In genomic region chr1:90000934-90001676, GRCh38 we compare ENCODE assay signal across 12 cellular contexts. TPM values are rescaled to one million over a fixed set of nuclear protein-coding genes. Genes with fewer than 3 reads are reported as not detected.
A peak's percentile ranks its signal among the peaks of the same experiment; 100 is the strongest.
DNase-seq lines count a peak whose midpoint lies in the region; ATAC-seq, FAIRE-seq and TF ChIP-seq lines count a peak whose summit lies in the region.
"Had no signal": no experiment of that assay in that cellular context is flagged by ENCODE, and none has a peak within 500 bp of the region (broad histone marks: within the 10 kb centered on the region; RNA-seq: fewer than 3 reads in every experiment).

No MANE protein-coding gene starts in this region.

- WGBS in H1 (ENCODE audit: extremely low coverage in 1 of 2, insufficient coverage in 1 of 2, insufficient read length in 1 of 2, insufficient replicate concordance in 2 of 2, low coverage in 1 of 2, low lambda C conversion rate in 2 of 2, missing lambda C conversion rate in 1 of 2), 2 experiments, result 93% methylated on average over 2 of the region's 2 CpGs; no CpG with 5 or more reads in 1 of the 2 experiments

- H3K79me1 ChIP-seq in H1 (ENCODE audit: low read depth, low read length), result no peaks in the 10 kb centered on the region; the same call in 1 of the 2 replicates

- H2BK12ac ChIP-seq in H1 (ENCODE audit: low read depth, low read length), result no peak overlapping the region

- no peak for FAIRE-seq in H1 (lab: Jason Lieb, UNC)

- H3K9me3 Mint-ChIP-seq in CD4-positive, CD25-positive, alpha-beta regulatory T cell, result peaks cover 0 to 2% (median 0%) of the 10 kb centered on the region in 7 donors

- TF ChIP-seq CTCF in NB4 (IDR thresholded peaks at IDR 0.05; ENCODE audit: low read depth, low read length) (peak; percentile 22), H1 (IDR thresholded peaks at IDR 0.05; ENCODE audit: control extremely low read depth in 1 of 3, insufficient read depth in 1 of 3, low read depth in 1 of 3, low read length in 3 of 3) (peak in 2 of 3 experiments; percentile 46 to 47; a peak in 3 of 4 replicates)

- no peaks in the 10 kb centered on the region; the same call in 1 of the 2 replicates for H3K23me2 ChIP-seq in H1 (ENCODE audit: low read depth, low read length)

- peaks cover 16% of the 10 kb centered on the region for H3K36me3 ChIP-seq in CD4-positive, CD25-positive, alpha-beta regulatory T cell (ENCODE audit: control insufficient read depth, insufficient read depth, low read length)
- H3K36me3 ChIP-seq in H1 (ENCODE audit: control insufficient read depth in 2 of 4, insufficient read depth in 4 of 4, low read length in 3 of 4), result peaks cover 3 to 26% (median 4%) of the 10 kb centered on the region in 4 experiments; a peak in 5 of 8 replicates
- H3K36me3 ChIP-seq: thyroid gland had no signal

- no peak overlapping the region for H3K4me3 Mint-ChIP-seq in CD4-positive, CD25-positive, alpha-beta regulatory T cell

- no peak overlapping the region for H3K56ac ChIP-seq in H1 (replicated peaks; ENCODE audit: insufficient read length, low read depth, low read length)

- no peak overlapping the region for H4K8ac ChIP-seq in H1 (ENCODE audit: extremely low read depth, insufficient read depth, low read length)

- no peak overlapping the region for H2AK5ac ChIP-seq in H1 (ENCODE audit: low read depth, low read length)

- H2BK5ac ChIP-seq in H1 (ENCODE audit: low read depth, low read length), result no peak overlapping the region

- H3K4me1 ChIP-seq in CD4-positive, CD25-positive, alpha-beta regulatory T cell (ENCODE audit: control insufficient read depth, insufficient read depth, low read length, poor library complexity, severe bottlenecking), result peaks cover 16% of the 10 kb centered on the region
- H3K4me1 ChIP-seq in H1 (replicated peaks in 1 of 4; ENCODE audit: control insufficient read depth in 3 of 4, insufficient read depth in 4 of 4, low read length in 3 of 4), result peaks cover 0 to 3% (median 1%) of the 10 kb centered on the region in 4 experiments; a peak in 3 of 7 replicates

- H3K18ac ChIP-seq in H1 (ENCODE audit: extremely low read depth, low read length), result no peak overlapping the region

- H3K9me3 ChIP-seq in CD4-positive, CD25-positive, alpha-beta regulatory T cell (ENCODE audit: control insufficient read depth in 2 of 2, low read length in 2 of 2), result no peaks in the 10 kb centered on the region
- no peaks in the 10 kb centered on the region for H3K9me3 ChIP-seq in H1 (ENCODE audit: insufficient read depth in 2 of 2, low read depth in 1 of 2, low read length in 1 of 2)
- H3K9me3 ChIP-seq: thyroid gland had no signal

- H2BK120ac ChIP-seq in H1 (replicated peaks; ENCODE audit: low read depth, low read length), result no peak overlapping the region

- no peaks in the 10 kb centered on the region for H3K27me3 Mint-ChIP-seq in CD4-positive, CD25-positive, alpha-beta regulatory T cell

- POLR2A ChIA-PET in H1 (lab: Charles Lee; ENCODE audit: partially characterized antibody), result no interaction called here

- H3K9ac ChIP-seq in H1 (replicated peaks in 1 of 4; ENCODE audit: extremely low read depth in 1 of 4, low read depth in 3 of 4, low read length in 3 of 4), result no peak overlapping the region

- CTCF ChIA-PET in H1 (lab: Charles Lee; ENCODE audit: partially characterized antibody), result interaction anchor here (0.6 to 1.4 kb wide), 11 partner anchors 9 to 721 kb away, joined by 3 to 7 read pairs (median 3); no protein-coding TSS in a partner anchor

- peaks cover 37 to 68% (median 50%) of the 10 kb centered on the region in 4 donors for H3K4me1 Mint-ChIP-seq in CD4-positive, CD25-positive, alpha-beta regulatory T cell

- no peak overlapping the region for H2BK15ac ChIP-seq in H1 (ENCODE audit: low read length)

- ATAC-seq in CD4-positive, CD25-positive, alpha-beta regulatory T cell (ENCODE audit: low read depth in 2 of 2), result peak in 1 of 2 donors; percentile 42
- peak; percentile 54 for ATAC-seq in GM18499 (IDR thresholded peaks at IDR 0.05; ENCODE audit: insufficient read depth, unreplicated experiment)

- no peak overlapping the region for H2BK20ac ChIP-seq in H1 (ENCODE audit: low read length)

- no peak for TF ChIP-seq POLR2A in NB4 (IDR thresholded peaks at IDR 0.05; ENCODE audit: extremely low read depth, insufficient read length)
- TF ChIP-seq POLR2A in H1 (IDR thresholded peaks at IDR 0.05; ENCODE audit: control extremely low read depth in 1 of 2, low read depth in 2 of 2, low read length in 2 of 2), result no peak

- TF ChIP-seq RAD21 in H1 (IDR thresholded peaks at IDR 0.05 in 1 of 2, conservative IDR thresholded peaks at IDR 0.05 in 1 of 2; ENCODE audit: low read depth in 2 of 2, low read length in 2 of 2), result peak in 1 of 2 experiments; percentile 30; a peak in 2 of 4 replicates

- no peaks in the 10 kb centered on the region for H3K27me3 ChIP-seq in CD4-positive, CD25-positive, alpha-beta regulatory T cell (ENCODE audit: control insufficient read depth, insufficient read depth, low read length)
- no peaks in the 10 kb centered on the region for H3K27me3 ChIP-seq in H1 (replicated peaks in 1 of 4; ENCODE audit: control insufficient read depth in 3 of 4, extremely low read depth in 1 of 4, insufficient read depth in 3 of 4, low read length in 3 of 4)
- H3K27me3 ChIP-seq: hepatocyte, thyroid gland had no signal

- TF ChIP-seq EP300 in H1 (IDR thresholded peaks at IDR 0.05; ENCODE audit: borderline replicate concordance in 1 of 2, low read depth in 2 of 2, low read length in 2 of 2), result no peak

- H3K36me3 Mint-ChIP-seq in CD4-positive, CD25-positive, alpha-beta regulatory T cell, result peaks cover 12% of the 10 kb centered on the region

- no peak overlapping the region for H4K5ac ChIP-seq in H1 (ENCODE audit: insufficient read length, low read depth, low read length)

- H3K79me2 ChIP-seq in H1 (ENCODE audit: control insufficient read depth in 1 of 2, insufficient read depth in 2 of 2, low read length in 2 of 2), result peaks cover 14 to 93% of the 10 kb centered on the region in 2 experiments

- H3K4me2 ChIP-seq in H1 (ENCODE audit: insufficient read depth in 1 of 2, low read depth in 2 of 2, low read length in 2 of 2), result no peak overlapping the region
- H3K4me2 ChIP-seq: hepatocyte had no signal

- H4K20me1 ChIP-seq in H1 (replicated peaks in 1 of 2; ENCODE audit: control insufficient read depth in 1 of 2, insufficient read depth in 2 of 2, low read length in 2 of 2), result peaks cover 9 to 16% of the 10 kb centered on the region in 2 experiments

- H2AFZ ChIP-seq in H1 (ENCODE audit: low read length), result no peak overlapping the region
- H2AFZ ChIP-seq: hepatocyte had no signal

- peak in 1 of 3 donors; percentile 31 for DNase-seq in CD4-positive, CD25-positive, alpha-beta regulatory T cell
- peak; percentile 61 for DNase-seq in NB4 (ENCODE audit: low read depth)
- DNase-seq in H1 (ENCODE audit: low read depth in 1 of 2, low spot score in 2 of 2), result no peak
- no peak for DNase-seq in SIG-M5 treated with dmso at 0.1 percent for 504 hours (lab: John Stamatoyannopoulos, UW; ENCODE audit: unreplicated experiment)
- no peak for DNase-seq in NCI-H748 (lab: John Stamatoyannopoulos, UW; ENCODE audit: unreplicated experiment)
- DNase-seq in activated gamma-delta T cell (lab: John Stamatoyannopoulos, UW), result no peak
- DNase-seq in occipital lobe (lab: John Stamatoyannopoulos, UW), result no peak
- DNase-seq: NCI-H748 treated with DMSO at 0.1 percent for 48 hours, thyroid gland had no signal

- peak overlapping the region in 2 of 3 donors; percentile 24 to 26 for H3K27ac Mint-ChIP-seq in CD4-positive, CD25-positive, alpha-beta regulatory T cell

- H4K91ac ChIP-seq in H1 (replicated peaks; ENCODE audit: insufficient read length, low read length), result no peak overlapping the region

- no peak overlapping the region for H3K27ac ChIP-seq in CD4-positive, CD25-positive, alpha-beta regulatory T cell (ENCODE audit: insufficient read depth, low read length, poor library complexity, severe bottlenecking)
- no peak overlapping the region for H3K27ac ChIP-seq in H1 (ENCODE audit: low read depth, low read length)
- H3K27ac ChIP-seq: C4-2B, hepatocyte, thyroid gland had no signal

- no peak overlapping the region for H3K23ac ChIP-seq in H1 (ENCODE audit: insufficient read length)

- no peak overlapping the region for H3K4me3 ChIP-seq in CD4-positive, CD25-positive, alpha-beta regulatory T cell (ENCODE audit: low read depth, low read length)
- H3K4me3 ChIP-seq in NB4 (ENCODE audit: low read depth, low read length), result no peak overlapping the region
- no peak overlapping the region for H3K4me3 ChIP-seq in H1 (ENCODE audit: extremely low read depth in 1 of 4, insufficient read depth in 2 of 4, low read depth in 3 of 4, low read length in 4 of 4)
- H3K4me3 ChIP-seq: hepatocyte, thyroid gland had no signal

- no peak overlapping the region for H3K14ac ChIP-seq in H1 (ENCODE audit: insufficient read length)

- H3K4ac ChIP-seq in H1 (replicated peaks; ENCODE audit: insufficient read length, low read depth, low read length), result no peak overlapping the region

TF ChIP-seq in H1, 55 proteins besides CTCF, POLR2A, EP300 and RAD21 (continues in another document):
- TF ChIP-seq TAF1 (IDR thresholded peaks at IDR 0.05; ENCODE audit: low read depth, low read length) (no peak), SP1 (IDR thresholded peaks at IDR 0.05; ENCODE audit: low read depth, low read length) (no peak), EZH2 (IDR thresholded peaks at IDR 0.05; ENCODE audit: low read depth, low read length, severe bottlenecking) (no peak)
- TF ChIP-seq, protein P1, sequence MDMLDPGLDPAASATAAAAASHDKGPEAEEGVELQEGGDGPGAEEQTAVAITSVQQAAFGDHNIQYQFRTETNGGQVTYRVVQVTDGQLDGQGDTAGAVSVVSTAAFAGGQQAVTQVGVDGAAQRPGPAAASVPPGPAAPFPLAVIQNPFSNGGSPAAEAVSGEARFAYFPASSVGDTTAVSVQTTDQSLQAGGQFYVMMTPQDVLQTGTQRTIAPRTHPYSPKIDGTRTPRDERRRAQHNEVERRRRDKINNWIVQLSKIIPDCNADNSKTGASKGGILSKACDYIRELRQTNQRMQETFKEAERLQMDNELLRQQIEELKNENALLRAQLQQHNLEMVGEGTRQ (IDR thresholded peaks at IDR 0.05; ENCODE audit: low read length), result no peak

RNA-seq across cellular contexts. Expression of gene ZNF326, which starts 6.2 kb away (rescaled TPM):
- 45.7 TPM for total RNA-seq in CD4-positive, CD25-positive, alpha-beta regulatory T cell
- polyA plus RNA-seq in CD4-positive, CD25-positive, alpha-beta regulatory T cell, result 1 to 10 TPM; 3.8 to 5.1 (median 4.7) TPM
- total RNA-seq in H1 (2021; fragmentation: NEBNext Ultra II Directional; extraction: Animal tissue kit (Norgen Biotek cat#: 25700)), result 30.6 and 31.8 TPM in 2 replicates
- 12.2 and 12.7 TPM in 2 replicates for polyA plus RNA-seq in H1 (2011; rRNA removed)
- 18.4 TPM for polyA plus RNA-seq in H1 (2011; cell fraction: cytosol; rRNA removed)
- polyA plus RNA-seq in H1 (2011; cell fraction: nucleus; rRNA removed), result 10.8 TPM
- polyA plus RNA-seq in H1 (2012, experiment 1 of 2), result 16.4 to 28.6 TPM (median 19.6 TPM) in 4 replicates
- polyA plus RNA-seq in H1 (2012, experiment 2 of 2), result 3.4 TPM
- polyA plus RNA-seq in H1 (2013, experiment 1 of 2), result 24.0 TPM
- 21.0 TPM for polyA plus RNA-seq in H1 (2013, experiment 2 of 2)
- polyA minus RNA-seq in H1 (2011; rRNA and poly(A)+ RNA removed), result 16.5 and 21.8 TPM in 2 replicates
- 14.5 TPM for polyA minus RNA-seq in H1 (2011; cell fraction: cytosol; rRNA and poly(A)+ RNA removed)
- polyA minus RNA-seq in H1 (2011; cell fraction: nucleus; rRNA and poly(A)+ RNA removed), result 60.4 TPM
- total RNA-seq in occipital lobe, result 34.0 TPM
